In the genomic region with DNA sequence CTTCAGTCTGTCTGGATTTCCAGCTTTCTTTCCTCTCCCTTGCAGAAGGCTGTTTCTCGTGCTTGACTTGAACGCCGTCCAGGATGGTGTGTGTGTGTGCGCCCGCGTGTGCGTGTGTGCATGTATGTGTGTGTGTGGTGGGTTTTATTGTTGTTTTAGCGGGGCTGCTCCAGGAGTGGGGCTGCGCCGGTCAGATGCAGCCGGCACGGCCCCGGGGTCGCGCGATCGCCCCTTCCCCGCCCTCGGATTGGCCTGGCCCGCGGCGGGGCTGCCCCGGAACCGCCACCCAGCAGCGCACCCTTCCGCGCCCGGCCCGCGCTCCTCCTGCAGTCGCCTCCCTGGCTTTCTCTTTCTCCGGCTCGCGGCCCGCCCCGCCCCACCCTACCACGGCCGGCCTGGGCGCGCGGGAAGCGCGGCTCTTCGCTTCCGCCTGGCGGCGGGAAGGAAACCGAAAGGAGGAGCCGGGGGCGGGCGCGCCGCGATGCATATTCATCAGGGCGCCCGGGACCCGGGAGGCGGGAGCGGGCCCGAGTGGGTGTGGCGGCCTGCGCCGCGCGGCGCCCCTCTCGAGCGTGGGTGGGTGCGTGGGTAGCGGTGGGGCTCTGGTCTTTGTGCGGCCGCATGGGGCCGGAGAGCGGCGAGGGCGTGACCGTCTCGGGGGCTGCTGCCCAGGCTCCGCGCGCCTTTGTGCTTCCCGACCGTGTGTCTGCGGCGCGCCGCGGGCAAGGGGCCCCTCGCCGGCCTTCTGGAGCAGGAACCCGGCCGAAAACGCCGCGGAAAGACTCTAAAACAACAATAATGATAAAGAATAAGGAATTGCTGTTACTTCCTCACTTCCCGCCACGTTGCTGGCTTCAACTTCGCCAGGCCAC, we compare ENCODE assay signal across 8 cellular contexts. TPM values are rescaled to one million over a fixed set of nuclear protein-coding genes. Genes with fewer than 3 reads are reported as not detected.
A peak's percentile ranks its signal among the peaks of the same experiment; 100 is the strongest.
DNase-seq lines count a peak whose midpoint lies in the region; ATAC-seq and TF ChIP-seq lines count a peak whose summit lies in the region.

No MANE protein-coding gene starts in this region.

- peak overlapping the region; percentile 72 for H3K4me3 Mint-ChIP-seq in activated CD4-positive, alpha-beta memory T cell treated with anti-CD3 and anti-CD28 coated beads, Interleukin-2, amount 10 ng/mL, durations not matched to agents 7 days and 5 days
- peak overlapping the region; percentile 93 for H3K4me3 Mint-ChIP-seq in memory B cell

- H3K27me3 Mint-ChIP-seq in activated CD4-positive, alpha-beta memory T cell treated with anti-CD3 and anti-CD28 coated beads, Interleukin-2, amount 10 ng/mL, durations not matched to agents 7 days and 5 days: peaks cover 63% of the 10 kb centered on the region
- H3K27me3 Mint-ChIP-seq in memory B cell: peaks cover 11% of the 10 kb centered on the region

- H3K27ac Mint-ChIP-seq in activated CD4-positive, alpha-beta memory T cell treated with anti-CD3 and anti-CD28 coated beads, Interleukin-2, amount 10 ng/mL, durations not matched to agents 7 days and 5 days: peak overlapping the region; percentile 65
- H3K27ac Mint-ChIP-seq in memory B cell: peak overlapping the region; percentile 9

- peaks cover 29% of the 10 kb centered on the region for H3K4me1 Mint-ChIP-seq in activated CD4-positive, alpha-beta memory T cell treated with anti-CD3 and anti-CD28 coated beads, Interleukin-2, amount 10 ng/mL, durations not matched to agents 7 days and 5 days
- peaks cover 13% of the 10 kb centered on the region for H3K4me1 Mint-ChIP-seq in memory B cell

- TF ChIP-seq CTCF in C4-2B (conservative IDR thresholded peaks at IDR 0.05): peak; percentile 60

- ATAC-seq in HG03342 (IDR thresholded peaks at IDR 0.05; ENCODE audit: unreplicated experiment) (peak; percentile 89), memory B cell (ENCODE audit: low read depth) (peak; percentile 85)

- H3K9me3 Mint-ChIP-seq in activated CD4-positive, alpha-beta memory T cell treated with anti-CD3 and anti-CD28 coated beads, Interleukin-2, amount 10 ng/mL, durations not matched to agents 7 days and 5 days: no peaks in the 10 kb centered on the region
- no peaks in the 10 kb centered on the region for H3K9me3 Mint-ChIP-seq in memory B cell

- CTCF ChIA-PET in activated CD4-positive, alpha-beta memory T cell treated with anti-CD3 and anti-CD28 coated beads, Interleukin-2, amount 10 ng/mL, durations not matched to agents 7 days and 5 days (lab: Charles Lee): no interaction called here

- peak overlapping the region; percentile 96 for H3K27ac ChIP-seq in C4-2B

- H3K36me3 Mint-ChIP-seq in activated CD4-positive, alpha-beta memory T cell treated with anti-CD3 and anti-CD28 coated beads, Interleukin-2, amount 10 ng/mL, durations not matched to agents 7 days and 5 days (ENCODE audit: low read depth): no peaks in the 10 kb centered on the region
- H3K36me3 Mint-ChIP-seq in memory B cell: peaks cover 2% of the 10 kb centered on the region

- TF ChIP-seq POLR2A in GM19099 (IDR thresholded peaks at IDR 0.05; ENCODE audit: extremely low read depth, insufficient read length, low read depth): peak; percentile 74

- POLR2A ChIA-PET in activated CD4-positive, alpha-beta memory T cell treated with anti-CD3 and anti-CD28 coated beads, Interleukin-2, amount 10 ng/mL, durations not matched to agents 7 days and 5 days (lab: Charles Lee): no interaction called here

- DNase-seq in NCI-H526 (lab: John Stamatoyannopoulos, UW) (peak; percentile 87 to 98), memory B cell (ENCODE audit: low spot score in 2 of 2) (peak; percentile 39 to 52)
- DNase-seq in activated CD4-positive, alpha-beta memory T cell treated with anti-CD3 and anti-CD28 coated beads, Interleukin-2, amount 10 ng/mL, durations not matched to agents 7 days and 5 days: peak; percentile 88
- DNase-seq in effector CD4-positive, alpha-beta T cell: peak; percentile 34
- peak; percentile 32 for DNase-seq in stimulated activated CD8-positive, alpha-beta memory T cell treated with anti-CD3 and anti-CD28 coated beads, Interleukin-12 subunit alpha, Interleukin-12 subunit beta, amount 100 ng/mL, for 1 hour (ENCODE audit: low read depth)

RNA-seq across cellular contexts. Expression of a gene that starts 8.5 kb away (rescaled TPM):
- not detected for total RNA-seq in activated CD4-positive, alpha-beta memory T cell treated with anti-CD3 and anti-CD28 coated beads, Interleukin-2, amount 10 ng/mL, durations not matched to agents 7 days and 5 days

Comparison
In these comparisons a context has a peak if more than half of its experiments do, and no peak if none do; other contexts are left out.
1. Peak in every context shown above with its lines: DNase-seq, ATAC-seq and H3K27ac ChIP-seq.
2. DNase-seq: peak in every context shown above with its lines; median percentile 92 in NCI-H526; 88 in activated CD4-positive, alpha-beta memory T cell treated with anti-CD3 and anti-CD28 coated beads, Interleukin-2, amount 10 ng/mL, durations not matched to agents 7 days and 5 days; 46 in memory B cell; 34 in effector CD4-positive, alpha-beta T cell; 32 in stimulated activated CD8-positive, alpha-beta memory T cell treated with anti-CD3 and anti-CD28 coated beads, Interleukin-12 subunit alpha, Interleukin-12 subunit beta, amount 100 ng/mL, for 1 hour.